ENCODE assay signal across 23 cellular contexts in the genomic region with DNA sequence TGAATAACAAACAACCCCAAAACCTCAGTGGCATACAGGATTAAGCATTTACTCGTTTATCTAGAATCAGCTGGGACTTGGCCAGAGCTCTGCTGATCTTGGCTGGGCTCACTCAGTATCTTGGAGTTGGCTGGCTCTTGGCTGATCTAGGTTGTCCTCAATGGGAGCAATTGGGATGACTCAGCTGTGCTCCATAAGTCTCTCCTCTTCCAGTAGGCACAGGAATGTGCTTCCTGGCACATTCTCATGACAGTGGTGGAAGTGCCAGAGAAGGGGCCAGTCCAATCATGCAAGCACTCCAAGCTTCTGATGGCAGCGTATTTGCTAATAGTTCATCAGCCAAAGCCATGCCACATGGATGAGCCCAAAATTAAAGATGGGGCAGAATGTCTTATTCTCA. TPM values are rescaled to one million over a fixed set of nuclear protein-coding genes. Genes with fewer than 3 reads are reported as not detected.
"Had no signal": no experiment of that assay in that cellular context is flagged by ENCODE, and none has a peak within 500 bp of the region (broad histone marks: within the 10 kb centered on the region; RNA-seq: fewer than 3 reads in every experiment).

No MANE protein-coding gene starts in this region.

- H3K27ac ChIP-seq: brain microvascular endothelial cell, neutrophil, skin epidermis, tibial nerve had no signal

- H3K4me1 ChIP-seq: tibial nerve had no signal

- H3K4me3 ChIP-seq: skin epidermis, tibial nerve had no signal

- H3K27me3 ChIP-seq: brain microvascular endothelial cell, neutrophil, tibial nerve had no signal

- ATAC-seq: activated CD8-positive, alpha-beta T cell treated with anti-CD3 and anti-CD28 coated beads, Interleukin-2, amount 10 ng/mL, durations not matched to agents 7 days and 5 days; activated naive CD4-positive, alpha-beta T cell treated with anti-CD3 and anti-CD28 coated beads, Interleukin-2, amount 50 U/mL, for 72 hours; activated T-cell treated with anti-CD3 and anti-CD28 coated beads, Interleukin-2, amount 50 U/mL, for 72 hours; effector memory CD8-positive, alpha-beta T cell; left ventricle myocardium superior; natural killer cell; WTC11 had no signal

- DNase-seq: activated CD4-positive, alpha-beta T cell treated with anti-CD3 and anti-CD28 coated beads for 48 hours; activated CD8-positive, alpha-beta memory T cell treated with anti-CD3 and anti-CD28 coated beads, Interleukin-2, amount 50 U/mL, for 4 hours; activated CD8-positive, alpha-beta T cell treated with anti-CD3 and anti-CD28 coated beads, Interleukin-2, amount 10 ng/mL, durations not matched to agents 7 days and 5 days; activated gamma-delta T cell; activated T-cell treated with anti-CD3 and anti-CD28 coated beads, Interleukin-2, amount 50 U/mL, for 72 hours; amniotic stem cell; brain microvascular endothelial cell; effector memory CD8-positive, alpha-beta T cell; foreskin fibroblast; glutamatergic neuron; hypothalamus; left ventricle myocardium superior; mesenchymal stem cell; natural killer cell; posterior cingulate gyrus; stimulated activated CD4-positive, alpha-beta T cell treated with anti-CD3 and anti-CD28 coated beads, Interleukin-4, amount 100 ng/mL, for 24 hours; stimulated activated naive CD4-positive, alpha-beta T cell had no signal

- H3K36me3 ChIP-seq: brain microvascular endothelial cell, neutrophil, tibial nerve had no signal

- H3K9me3 ChIP-seq: neutrophil had no signal

RNA-seq across cellular contexts. Expression of a gene that starts 41.7 kb away (rescaled TPM):
- total RNA-seq: activated CD8-positive, alpha-beta T cell treated with anti-CD3 and anti-CD28 coated beads, Interleukin-2, amount 10 ng/mL, durations not matched to agents 7 days and 5 days; activated naive CD4-positive, alpha-beta T cell treated with anti-CD3 and anti-CD28 coated beads, Interleukin-2, amount 50 U/mL, for 72 hours; activated T-cell treated with anti-CD3 and anti-CD28 coated beads, Interleukin-2, amount 50 U/mL, for 72 hours; natural killer cell; T-helper 2 cell treated with Interferon-gamma antibody and Interleukin-4, amounts not matched to agents 100 ng/mL and 5 ng/mL, for 36 hours had no signal
